1 cellular context compared by ENCODE assay signal in genomic region chr2:17593841-17594482, GRCh38.
TF ChIP-seq lines count a peak whose summit lies in the region.

No MANE protein-coding gene starts in this region.

TF ChIP-seq in K562, 482 proteins besides CTCF, POLR2A, EP300 and RAD21 (continued from another document and continues in another):
- TF ChIP-seq, protein P1, sequence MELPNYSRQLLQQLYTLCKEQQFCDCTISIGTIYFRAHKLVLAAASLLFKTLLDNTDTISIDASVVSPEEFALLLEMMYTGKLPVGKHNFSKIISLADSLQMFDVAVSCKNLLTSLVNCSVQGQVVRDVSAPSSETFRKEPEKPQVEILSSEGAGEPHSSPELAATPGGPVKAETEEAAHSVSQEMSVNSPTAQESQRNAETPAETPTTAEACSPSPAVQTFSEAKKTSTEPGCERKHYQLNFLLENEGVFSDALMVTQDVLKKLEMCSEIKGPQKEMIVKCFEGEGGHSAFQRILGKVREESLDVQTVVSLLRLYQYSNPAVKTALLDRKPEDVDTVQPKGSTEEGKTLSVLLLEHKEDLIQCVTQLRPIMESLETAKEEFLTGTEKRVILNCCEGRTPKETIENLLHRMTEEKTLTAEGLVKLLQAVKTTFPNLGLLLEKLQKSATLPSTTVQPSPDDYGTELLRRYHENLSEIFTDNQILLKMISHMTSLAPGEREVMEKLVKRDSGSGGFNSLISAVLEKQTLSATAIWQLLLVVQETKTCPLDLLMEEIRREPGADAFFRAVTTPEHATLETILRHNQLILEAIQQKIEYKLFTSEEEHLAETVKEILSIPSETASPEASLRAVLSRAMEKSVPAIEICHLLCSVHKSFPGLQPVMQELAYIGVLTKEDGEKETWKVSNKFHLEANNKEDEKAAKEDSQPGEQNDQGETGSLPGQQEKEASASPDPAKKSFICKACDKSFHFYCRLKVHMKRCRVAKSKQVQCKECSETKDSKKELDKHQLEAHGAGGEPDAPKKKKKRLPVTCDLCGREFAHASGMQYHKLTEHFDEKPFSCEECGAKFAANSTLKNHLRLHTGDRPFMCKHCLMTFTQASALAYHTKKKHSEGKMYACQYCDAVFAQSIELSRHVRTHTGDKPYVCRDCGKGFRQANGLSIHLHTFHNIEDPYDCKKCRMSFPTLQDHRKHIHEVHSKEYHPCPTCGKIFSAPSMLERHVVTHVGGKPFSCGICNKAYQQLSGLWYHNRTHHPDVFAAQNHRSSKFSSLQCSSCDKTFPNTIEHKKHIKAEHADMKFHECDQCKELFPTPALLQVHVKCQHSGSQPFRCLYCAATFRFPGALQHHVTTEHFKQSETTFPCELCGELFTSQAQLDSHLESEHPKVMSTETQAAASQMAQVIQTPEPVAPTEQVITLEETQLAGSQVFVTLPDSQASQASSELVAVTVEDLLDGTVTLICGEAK (IDR thresholded peaks at IDR 0.05) = no peak
- TF ChIP-seq, protein P1 (CRISPR knock-in tag; IDR thresholded peaks at IDR 0.05) = no peak
- TF ChIP-seq ZNF766 (CRISPR knock-in tag; conservative IDR thresholded peaks at IDR 0.05) (peak; percentile 48; the same call in 1 of the 2 replicates), SLC30A9 (CRISPR knock-in tag; IDR thresholded peaks at IDR 0.05) (no peak), ZNF253 (CRISPR knock-in tag; conservative IDR thresholded peaks at IDR 0.05) (no peak), KLF16 (IDR thresholded peaks at IDR 0.05) (peak; percentile 53; the same call in 1 of the 2 replicates), KLF6 (CRISPR knock-in tag; IDR thresholded peaks at IDR 0.05; ENCODE audit: borderline replicate concordance) (no peak), FOXJ3 (CRISPR knock-in tag; IDR thresholded peaks at IDR 0.05) (no peak), PHF21A (IDR thresholded peaks at IDR 0.05; ENCODE audit: borderline replicate concordance, low read depth) (no peak), ZNF232 (CRISPR knock-in tag; IDR thresholded peaks at IDR 0.05) (no peak), HES1 (IDR thresholded peaks at IDR 0.05; ENCODE audit: low read depth) (peak; percentile 92), ZNF75A (CRISPR knock-in tag; IDR thresholded peaks at IDR 0.05) (no peak), ZNF717 (CRISPR knock-in tag; IDR thresholded peaks at IDR 0.05) (no peak), BRF1 (IDR thresholded peaks at IDR 0.05; ENCODE audit: borderline replicate concordance, extremely low read depth, insufficient read length) (no peak), HDAC1 (IDR thresholded peaks at IDR 0.05) (peak in 1 of 2 experiments; percentile 25; a peak in 1 of 4 replicates), ZNF316 (IDR thresholded peaks at IDR 0.05) (peak; percentile 48), FOXM1 (IDR thresholded peaks at IDR 0.05; ENCODE audit: low read depth) (peak; percentile 75), FOXM1 (CRISPR knock-in tag; IDR thresholded peaks at IDR 0.05; ENCODE audit: low read depth) (no peak), ATF7 (IDR thresholded peaks at IDR 0.05) (peak; percentile 35; the same call in 1 of the 2 replicates), FOXA3 (CRISPR knock-in tag; conservative IDR thresholded peaks at IDR 0.05 in 1 of 2, IDR thresholded peaks at IDR 0.05 in 1 of 2) (peak in 1 of 2 experiments; percentile 51; a peak in 2 of 4 replicates), ZNF143 (CRISPR knock-in tag; IDR thresholded peaks at IDR 0.05) (no peak), CEBPG (CRISPR knock-in tag; IDR thresholded peaks at IDR 0.05) (no peak), CEBPG (tag; conservative IDR thresholded peaks at IDR 0.05 in 1 of 2, IDR thresholded peaks at IDR 0.05 in 1 of 2) (0 out of 4 replicates have a peak, but pooled peaks of 1 of the 2 experiments have one; percentile 5), BMI1 (IDR thresholded peaks at IDR 0.05; ENCODE audit: low read length) (no peak), SMC3 (conservative IDR thresholded peaks at IDR 0.05; ENCODE audit: insufficient read depth, low read depth, low read length) (no peak), ZNF445 (CRISPR knock-in tag; IDR thresholded peaks at IDR 0.05; ENCODE audit: low read depth) (no peak), YY1 (IDR thresholded peaks at IDR 0.05; ENCODE audit: borderline replicate concordance in 1 of 3, control insufficient read depth in 1 of 3, extremely low read depth in 1 of 3, insufficient read depth in 3 of 3, insufficient read length in 1 of 3, insufficient replicate concordance in 2 of 3, low read depth in 1 of 3, low read length in 2 of 3) (no peak), CBFA2T3 (IDR thresholded peaks at IDR 0.05) (peak; percentile 93), SOX6 (IDR thresholded peaks at IDR 0.05) (peak; percentile 85), BHLHE40 (IDR thresholded peaks at IDR 0.05; ENCODE audit: low read length) (peak; percentile 63; the same call in 1 of the 2 replicates), NCOA2 (IDR thresholded peaks at IDR 0.05; ENCODE audit: partially characterized antibody in 2 of 2) (no peak), OTX1 (CRISPR knock-in tag; IDR thresholded peaks at IDR 0.05) (no peak), ZC3H11A (IDR thresholded peaks at IDR 0.05; ENCODE audit: low read depth, low read length) (no peak), ZNF121 (CRISPR knock-in tag; conservative IDR thresholded peaks at IDR 0.05) (no peak)
- TF ChIP-seq, protein P2, sequence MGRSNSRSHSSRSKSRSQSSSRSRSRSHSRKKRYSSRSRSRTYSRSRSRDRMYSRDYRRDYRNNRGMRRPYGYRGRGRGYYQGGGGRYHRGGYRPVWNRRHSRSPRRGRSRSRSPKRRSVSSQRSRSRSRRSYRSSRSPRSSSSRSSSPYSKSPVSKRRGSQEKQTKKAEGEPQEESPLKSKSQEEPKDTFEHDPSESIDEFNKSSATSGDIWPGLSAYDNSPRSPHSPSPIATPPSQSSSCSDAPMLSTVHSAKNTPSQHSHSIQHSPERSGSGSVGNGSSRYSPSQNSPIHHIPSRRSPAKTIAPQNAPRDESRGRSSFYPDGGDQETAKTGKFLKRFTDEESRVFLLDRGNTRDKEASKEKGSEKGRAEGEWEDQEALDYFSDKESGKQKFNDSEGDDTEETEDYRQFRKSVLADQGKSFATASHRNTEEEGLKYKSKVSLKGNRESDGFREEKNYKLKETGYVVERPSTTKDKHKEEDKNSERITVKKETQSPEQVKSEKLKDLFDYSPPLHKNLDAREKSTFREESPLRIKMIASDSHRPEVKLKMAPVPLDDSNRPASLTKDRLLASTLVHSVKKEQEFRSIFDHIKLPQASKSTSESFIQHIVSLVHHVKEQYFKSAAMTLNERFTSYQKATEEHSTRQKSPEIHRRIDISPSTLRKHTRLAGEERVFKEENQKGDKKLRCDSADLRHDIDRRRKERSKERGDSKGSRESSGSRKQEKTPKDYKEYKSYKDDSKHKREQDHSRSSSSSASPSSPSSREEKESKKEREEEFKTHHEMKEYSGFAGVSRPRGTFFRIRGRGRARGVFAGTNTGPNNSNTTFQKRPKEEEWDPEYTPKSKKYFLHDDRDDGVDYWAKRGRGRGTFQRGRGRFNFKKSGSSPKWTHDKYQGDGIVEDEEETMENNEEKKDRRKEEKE (IDR thresholded peaks at IDR 0.05; ENCODE audit: borderline replicate concordance in 1 of 2, control insufficient read depth in 1 of 2, low read depth in 2 of 2, low read length in 1 of 2) = no peak
- TF ChIP-seq, protein P3, sequence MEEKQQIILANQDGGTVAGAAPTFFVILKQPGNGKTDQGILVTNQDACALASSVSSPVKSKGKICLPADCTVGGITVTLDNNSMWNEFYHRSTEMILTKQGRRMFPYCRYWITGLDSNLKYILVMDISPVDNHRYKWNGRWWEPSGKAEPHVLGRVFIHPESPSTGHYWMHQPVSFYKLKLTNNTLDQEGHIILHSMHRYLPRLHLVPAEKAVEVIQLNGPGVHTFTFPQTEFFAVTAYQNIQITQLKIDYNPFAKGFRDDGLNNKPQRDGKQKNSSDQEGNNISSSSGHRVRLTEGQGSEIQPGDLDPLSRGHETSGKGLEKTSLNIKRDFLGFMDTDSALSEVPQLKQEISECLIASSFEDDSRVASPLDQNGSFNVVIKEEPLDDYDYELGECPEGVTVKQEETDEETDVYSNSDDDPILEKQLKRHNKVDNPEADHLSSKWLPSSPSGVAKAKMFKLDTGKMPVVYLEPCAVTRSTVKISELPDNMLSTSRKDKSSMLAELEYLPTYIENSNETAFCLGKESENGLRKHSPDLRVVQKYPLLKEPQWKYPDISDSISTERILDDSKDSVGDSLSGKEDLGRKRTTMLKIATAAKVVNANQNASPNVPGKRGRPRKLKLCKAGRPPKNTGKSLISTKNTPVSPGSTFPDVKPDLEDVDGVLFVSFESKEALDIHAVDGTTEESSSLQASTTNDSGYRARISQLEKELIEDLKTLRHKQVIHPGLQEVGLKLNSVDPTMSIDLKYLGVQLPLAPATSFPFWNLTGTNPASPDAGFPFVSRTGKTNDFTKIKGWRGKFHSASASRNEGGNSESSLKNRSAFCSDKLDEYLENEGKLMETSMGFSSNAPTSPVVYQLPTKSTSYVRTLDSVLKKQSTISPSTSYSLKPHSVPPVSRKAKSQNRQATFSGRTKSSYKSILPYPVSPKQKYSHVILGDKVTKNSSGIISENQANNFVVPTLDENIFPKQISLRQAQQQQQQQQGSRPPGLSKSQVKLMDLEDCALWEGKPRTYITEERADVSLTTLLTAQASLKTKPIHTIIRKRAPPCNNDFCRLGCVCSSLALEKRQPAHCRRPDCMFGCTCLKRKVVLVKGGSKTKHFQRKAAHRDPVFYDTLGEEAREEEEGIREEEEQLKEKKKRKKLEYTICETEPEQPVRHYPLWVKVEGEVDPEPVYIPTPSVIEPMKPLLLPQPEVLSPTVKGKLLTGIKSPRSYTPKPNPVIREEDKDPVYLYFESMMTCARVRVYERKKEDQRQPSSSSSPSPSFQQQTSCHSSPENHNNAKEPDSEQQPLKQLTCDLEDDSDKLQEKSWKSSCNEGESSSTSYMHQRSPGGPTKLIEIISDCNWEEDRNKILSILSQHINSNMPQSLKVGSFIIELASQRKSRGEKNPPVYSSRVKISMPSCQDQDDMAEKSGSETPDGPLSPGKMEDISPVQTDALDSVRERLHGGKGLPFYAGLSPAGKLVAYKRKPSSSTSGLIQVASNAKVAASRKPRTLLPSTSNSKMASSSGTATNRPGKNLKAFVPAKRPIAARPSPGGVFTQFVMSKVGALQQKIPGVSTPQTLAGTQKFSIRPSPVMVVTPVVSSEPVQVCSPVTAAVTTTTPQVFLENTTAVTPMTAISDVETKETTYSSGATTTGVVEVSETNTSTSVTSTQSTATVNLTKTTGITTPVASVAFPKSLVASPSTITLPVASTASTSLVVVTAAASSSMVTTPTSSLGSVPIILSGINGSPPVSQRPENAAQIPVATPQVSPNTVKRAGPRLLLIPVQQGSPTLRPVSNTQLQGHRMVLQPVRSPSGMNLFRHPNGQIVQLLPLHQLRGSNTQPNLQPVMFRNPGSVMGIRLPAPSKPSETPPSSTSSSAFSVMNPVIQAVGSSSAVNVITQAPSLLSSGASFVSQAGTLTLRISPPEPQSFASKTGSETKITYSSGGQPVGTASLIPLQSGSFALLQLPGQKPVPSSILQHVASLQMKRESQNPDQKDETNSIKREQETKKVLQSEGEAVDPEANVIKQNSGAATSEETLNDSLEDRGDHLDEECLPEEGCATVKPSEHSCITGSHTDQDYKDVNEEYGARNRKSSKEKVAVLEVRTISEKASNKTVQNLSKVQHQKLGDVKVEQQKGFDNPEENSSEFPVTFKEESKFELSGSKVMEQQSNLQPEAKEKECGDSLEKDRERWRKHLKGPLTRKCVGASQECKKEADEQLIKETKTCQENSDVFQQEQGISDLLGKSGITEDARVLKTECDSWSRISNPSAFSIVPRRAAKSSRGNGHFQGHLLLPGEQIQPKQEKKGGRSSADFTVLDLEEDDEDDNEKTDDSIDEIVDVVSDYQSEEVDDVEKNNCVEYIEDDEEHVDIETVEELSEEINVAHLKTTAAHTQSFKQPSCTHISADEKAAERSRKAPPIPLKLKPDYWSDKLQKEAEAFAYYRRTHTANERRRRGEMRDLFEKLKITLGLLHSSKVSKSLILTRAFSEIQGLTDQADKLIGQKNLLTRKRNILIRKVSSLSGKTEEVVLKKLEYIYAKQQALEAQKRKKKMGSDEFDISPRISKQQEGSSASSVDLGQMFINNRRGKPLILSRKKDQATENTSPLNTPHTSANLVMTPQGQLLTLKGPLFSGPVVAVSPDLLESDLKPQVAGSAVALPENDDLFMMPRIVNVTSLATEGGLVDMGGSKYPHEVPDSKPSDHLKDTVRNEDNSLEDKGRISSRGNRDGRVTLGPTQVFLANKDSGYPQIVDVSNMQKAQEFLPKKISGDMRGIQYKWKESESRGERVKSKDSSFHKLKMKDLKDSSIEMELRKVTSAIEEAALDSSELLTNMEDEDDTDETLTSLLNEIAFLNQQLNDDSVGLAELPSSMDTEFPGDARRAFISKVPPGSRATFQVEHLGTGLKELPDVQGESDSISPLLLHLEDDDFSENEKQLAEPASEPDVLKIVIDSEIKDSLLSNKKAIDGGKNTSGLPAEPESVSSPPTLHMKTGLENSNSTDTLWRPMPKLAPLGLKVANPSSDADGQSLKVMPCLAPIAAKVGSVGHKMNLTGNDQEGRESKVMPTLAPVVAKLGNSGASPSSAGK (IDR thresholded peaks at IDR 0.05) = no peak
